Comparison of ENCODE assay signal across 5 cellular contexts in the genomic region with DNA sequence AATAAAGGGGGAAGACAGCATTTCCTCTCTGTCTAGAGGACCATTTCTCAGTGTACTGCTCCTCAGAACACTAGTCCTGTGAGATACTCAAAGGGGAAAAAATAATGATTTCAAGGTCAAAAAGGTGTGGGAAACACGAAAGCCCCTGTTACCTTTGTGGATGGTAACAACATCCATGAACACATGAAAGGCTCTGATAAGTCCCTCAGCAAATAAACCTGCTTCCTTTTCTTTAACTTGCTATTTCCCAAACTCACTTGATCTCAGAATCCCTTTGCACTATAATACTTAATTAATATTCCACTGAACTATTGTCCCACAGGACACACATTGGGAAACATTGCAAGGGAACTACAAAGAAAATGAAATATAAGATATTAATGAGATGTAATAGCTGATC.
"Had no signal": no experiment of that assay in that cellular context is flagged by ENCODE, and none has a peak within 500 bp of the region (broad histone marks: within the 10 kb centered on the region; RNA-seq: fewer than 3 reads in every experiment).

No MANE protein-coding gene starts in this region.

- H3K4me3 ChIP-seq: GM23338 had no signal

- H3K4me3 Mint-ChIP-seq: GM23338, H9, HFFc6 had no signal

- H3K9me3 Mint-ChIP-seq: H9, HFFc6 had no signal

- DNase-seq: HFFc6, IMR-90 had no signal

- H3K27ac Mint-ChIP-seq: GM23338, HFFc6 had no signal

- H3K27ac ChIP-seq: KMS-11 had no signal
